30 cellular contexts compared by ENCODE assay signal in the genomic region with DNA sequence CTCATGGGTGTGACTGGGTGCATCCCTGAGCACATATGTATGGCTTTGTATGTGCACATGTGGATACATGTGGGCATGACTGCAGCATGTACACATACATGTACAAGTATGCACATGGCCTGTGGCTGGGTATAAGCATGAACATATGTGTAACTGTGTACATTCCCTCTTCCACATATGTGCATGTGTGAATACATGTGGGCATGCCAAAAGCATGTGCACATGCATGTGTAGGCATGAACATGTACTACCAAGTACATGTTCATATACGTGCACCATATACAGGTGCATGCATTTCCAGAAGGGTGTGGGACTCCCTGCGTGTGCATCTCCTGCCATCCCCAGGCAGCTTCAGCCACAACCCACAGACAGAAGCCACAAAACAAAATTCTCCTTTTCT.
"Had no signal": no experiment of that assay in that cellular context is flagged by ENCODE, and none has a peak within 500 bp of the region (broad histone marks: within the 10 kb centered on the region; RNA-seq: fewer than 3 reads in every experiment).

No MANE protein-coding gene starts in this region.

- DNase-seq: hypothalamus; immature natural killer cell; kidney; left colon; left lung; lower lobe of right lung; mammary epithelial cell; mesenchymal stem cell; natural killer cell; nephron progenitor cell; occipital lobe; ovary; stimulated activated CD4-positive, alpha-beta T cell treated with anti-CD3 and anti-CD28 coated beads, Interleukin-12 subunit alpha, Interleukin-12 subunit beta, amount 100 ng/mL, for 4 hours; stimulated activated CD4-positive, alpha-beta T cell treated with anti-CD3 and anti-CD28 coated beads, Interleukin-15, amount 100 ng/mL, for 24 hours; stimulated activated CD4-positive, alpha-beta T cell treated with anti-CD3 and anti-CD28 coated beads, Interleukin-2, amount 100 ng/mL, for 24 hours; stimulated activated CD4-positive, alpha-beta T cell treated with anti-CD3 and anti-CD28 coated beads, Interleukin-4, amount 100 ng/mL, for 1 hour; stimulated activated naive B cell treated with anti-CD40 and anti-IgM and Interleukin-4, amounts not matched to agents 10 μg/mL and 1 μg/mL and 100 μg/mL, for 72 hours; stimulated activated naive CD8-positive, alpha-beta T cell treated with anti-CD3 and anti-CD28 coated beads, Interleukin-15, Interleukin-2, amounts not matched to agents 100 U/mL and 50 U/mL, for 24 hours; stomach; testis; thyroid gland; transverse colon; upper lobe of right lung; uterus had no signal

- ATAC-seq: left colon; left lung; sciatic nerve; stimulated activated naive B cell treated with anti-CD40 and anti-IgM and Interleukin-4, amounts not matched to agents 10 μg/mL and 1 μg/mL and 100 μg/mL, for 72 hours; stimulated activated naive CD8-positive, alpha-beta T cell treated with anti-CD3 and anti-CD28 coated beads, Interleukin-15, Interleukin-2, amounts not matched to agents 100 U/mL and 50 U/mL, for 24 hours; upper lobe of right lung had no signal

- FAIRE-seq: islet of Langerhans, kidney had no signal

- H3K4me1 ChIP-seq: left lung, lower lobe of right lung, thyroid gland, transverse colon, upper lobe of right lung, uterus had no signal

- H3K4me3 ChIP-seq: left lung, lower lobe of right lung, ovary, right atrium auricular region, skin epidermis, stomach, testis, thyroid gland, transverse colon, upper lobe of right lung, uterus had no signal

- H3K4me3 Mint-ChIP-seq: immature natural killer cell; natural killer cell; nephron progenitor cell; stimulated activated naive B cell treated with anti-CD40 and anti-IgM and Interleukin-4, amounts not matched to agents 10 μg/mL and 1 μg/mL and 100 μg/mL, for 72 hours had no signal

- H3K27ac Mint-ChIP-seq: immature natural killer cell; natural killer cell; nephron progenitor cell; progenitor cell of endocrine pancreas; stimulated activated naive B cell treated with anti-CD40 and anti-IgM and Interleukin-4, amounts not matched to agents 10 μg/mL and 1 μg/mL and 100 μg/mL, for 72 hours had no signal

- H3K9me3 ChIP-seq: left lung, lower lobe of right lung, neutrophil, ovary, right atrium auricular region, stomach, testis, thyroid gland, transverse colon, upper lobe of right lung, uterus had no signal

- H3K27ac ChIP-seq: left lung, lower lobe of right lung, neutrophil, ovary, right atrium auricular region, skin epidermis, stomach, testis, thyroid gland, transverse colon, upper lobe of right lung, uterus had no signal

- H3K9me3 Mint-ChIP-seq: immature natural killer cell, natural killer cell had no signal

- H3K4me1 Mint-ChIP-seq: immature natural killer cell; natural killer cell; stimulated activated naive B cell treated with anti-CD40 and anti-IgM and Interleukin-4, amounts not matched to agents 10 μg/mL and 1 μg/mL and 100 μg/mL, for 72 hours had no signal

- H3K36me3 ChIP-seq: left lung, lower lobe of right lung, neutrophil, ovary, right atrium auricular region, stomach, thyroid gland, transverse colon, upper lobe of right lung, uterus had no signal

- H3K36me3 Mint-ChIP-seq: immature natural killer cell; natural killer cell; stimulated activated naive B cell treated with anti-CD40 and anti-IgM and Interleukin-4, amounts not matched to agents 10 μg/mL and 1 μg/mL and 100 μg/mL, for 72 hours had no signal

- H3K27me3 Mint-ChIP-seq: stimulated activated naive B cell treated with anti-CD40 and anti-IgM and Interleukin-4, amounts not matched to agents 10 μg/mL and 1 μg/mL and 100 μg/mL, for 72 hours had no signal

- H3K27me3 ChIP-seq: left lung, neutrophil, ovary, right atrium auricular region, stomach, testis, thyroid gland, transverse colon, upper lobe of right lung, uterus had no signal
